ENCODE assay signal across 10 cellular contexts in genomic region chr1:47931395-47931794, GRCh38.
DNase-seq lines count a peak whose midpoint lies in the region; ATAC-seq and TF ChIP-seq lines count a peak whose summit lies in the region.
"Had no signal": no experiment of that assay in that cellular context is flagged by ENCODE, and none has a peak within 500 bp of the region (broad histone marks: within the 10 kb centered on the region; RNA-seq: fewer than 3 reads in every experiment).

No MANE protein-coding gene starts in this region.

- no peak for TF ChIP-seq EP300 in SK-N-SH (IDR thresholded peaks at IDR 0.05; ENCODE audit: borderline replicate concordance in 1 of 2, low read depth in 1 of 2, low read length in 1 of 2)
- TF ChIP-seq EP300 in sigmoid colon (IDR thresholded peaks at IDR 0.05), result no peak

- H3K27me3 ChIP-seq in SK-N-SH (ENCODE audit: insufficient read depth) (no peaks in the 10 kb centered on the region), thoracic aorta (replicated peaks; ENCODE audit: insufficient read depth) (no peaks in the 10 kb centered on the region), sigmoid colon (no peaks in the 10 kb centered on the region)

- H3K4me1 ChIP-seq in SK-N-SH (ENCODE audit: control insufficient read depth in 1 of 2, insufficient read depth in 2 of 2, low read depth in 1 of 2, low read length in 1 of 2), result peaks cover 0 to 24% of the 10 kb centered on the region in 2 experiments; a peak in 1 of 4 replicates
- H3K4me1 ChIP-seq in thoracic aorta (ENCODE audit: control insufficient read depth in 1 of 2, low read depth in 2 of 2), result peaks cover 20 to 21% of the 10 kb centered on the region in 2 donors
- peaks cover 0 to 12% (median 3%) of the 10 kb centered on the region in 4 donors for H3K4me1 ChIP-seq in sigmoid colon

- H3K9ac ChIP-seq in SK-N-SH, result no peak overlapping the region

- peaks cover 40% of the 10 kb centered on the region for H3K27me3 Mint-ChIP-seq in chondrocyte (ENCODE audit: low read depth)

- DNase-seq in SK-N-SH, result no peak
- DNase-seq in NCI-H2196 treated with DMSO at 0.1 percent for 48 hours (lab: John Stamatoyannopoulos, UW; ENCODE audit: unreplicated experiment), result peak; percentile 7
- DNase-seq in chondrocyte (ENCODE audit: low spot score), result no peak
- no peak for DNase-seq in thoracic aorta (ENCODE audit: low spot score)
- DNase-seq in RWPE1 (ENCODE audit: low spot score), result no peak
- no peak for DNase-seq in stimulated activated CD4-positive, alpha-beta T cell treated with anti-CD3 and anti-CD28 coated beads, Interleukin-4, amount 100 ng/mL, for 4 hours
- no peak for DNase-seq in sigmoid colon
- DNase-seq: activated CD4-positive, alpha-beta T cell treated with anti-CD3 and anti-CD28 coated beads, Interleukin-2, amount 10 ng/mL, durations not matched to agents 7 days and 5 days; nucleus accumbens had no signal

- H3K79me2 ChIP-seq in SK-N-SH (ENCODE audit: insufficient read depth), result no peaks in the 10 kb centered on the region

- ATAC-seq in SK-N-SH treated with all-trans-retinoic acid at 6 μM for 48 hours (no peak), thoracic aorta (ENCODE audit: insufficient number of reproducible peaks, low FRiP score, low read depth) (no peak)

- H3K36me3 ChIP-seq in SK-N-SH (replicated peaks in 1 of 2; ENCODE audit: control insufficient read depth in 1 of 2, insufficient read depth in 2 of 2, low read length in 1 of 2) (no peaks in the 10 kb centered on the region), thoracic aorta (no peaks in the 10 kb centered on the region), sigmoid colon (no peaks in the 10 kb centered on the region)

- no peaks in the 10 kb centered on the region for H3K9me3 Mint-ChIP-seq in chondrocyte (ENCODE audit: low read depth)
- H3K9me3 Mint-ChIP-seq: activated CD4-positive, alpha-beta T cell treated with anti-CD3 and anti-CD28 coated beads, Interleukin-2, amount 10 ng/mL, durations not matched to agents 7 days and 5 days had no signal

- H3K4me1 Mint-ChIP-seq in chondrocyte (ENCODE audit: low read depth), result peaks cover 5% of the 10 kb centered on the region
- H3K4me1 Mint-ChIP-seq: activated CD4-positive, alpha-beta T cell treated with anti-CD3 and anti-CD28 coated beads, Interleukin-2, amount 10 ng/mL, durations not matched to agents 7 days and 5 days had no signal

- no peaks in the 10 kb centered on the region for H4K20me1 ChIP-seq in SK-N-SH (ENCODE audit: insufficient read depth)

- peak; percentile 40 for TF ChIP-seq RAD21 in SK-N-SH (IDR thresholded peaks at IDR 0.05; ENCODE audit: low read length)

- H3K27ac Mint-ChIP-seq in chondrocyte (ENCODE audit: unreplicated experiment), result no peak overlapping the region
- H3K27ac Mint-ChIP-seq: activated CD4-positive, alpha-beta T cell treated with anti-CD3 and anti-CD28 coated beads, Interleukin-2, amount 10 ng/mL, durations not matched to agents 7 days and 5 days had no signal

- intact Hi-C loops in sigmoid colon (cut with DNase I), result no loop called here

- H3K9me2 ChIP-seq in SK-N-SH, result no peaks in the 10 kb centered on the region

- H3K4me3 Mint-ChIP-seq in chondrocyte (ENCODE audit: unreplicated experiment), result no peak overlapping the region
- H3K4me3 Mint-ChIP-seq: activated CD4-positive, alpha-beta T cell treated with anti-CD3 and anti-CD28 coated beads, Interleukin-2, amount 10 ng/mL, durations not matched to agents 7 days and 5 days had no signal

- no peaks in the 10 kb centered on the region for H3K9me3 ChIP-seq in SK-N-SH
- H3K9me3 ChIP-seq in thoracic aorta, result no peaks in the 10 kb centered on the region
- H3K9me3 ChIP-seq in sigmoid colon, result no peaks in the 10 kb centered on the region

- peak; percentile 22; the same call in 1 of the 2 replicates for TF ChIP-seq CTCF in SK-N-SH (IDR thresholded peaks at IDR 0.05)
- peak; percentile 53 for TF ChIP-seq CTCF in chondrocyte (IDR thresholded peaks at IDR 0.05)
- peak; percentile 40 for TF ChIP-seq CTCF in thoracic aorta (IDR thresholded peaks at IDR 0.05)
- TF ChIP-seq CTCF in RWPE1 (conservative IDR thresholded peaks at IDR 0.05; ENCODE audit: low read depth), result no peak
- TF ChIP-seq CTCF in sigmoid colon (IDR thresholded peaks at IDR 0.05), result no peak

- WGBS in SK-N-SH (ENCODE audit: low lambda C conversion rate), result 46% methylated on average over 3 of the region's 5 CpGs
- WGBS in sigmoid colon, 2 donors, result 49 to 68% methylated on average over 5 of the region's 5 CpGs

- CTCF ChIA-PET in SK-N-SH (lab: Yijun Ruan, JAX), result interaction anchor here (1.6 to 2.2 kb wide), 2 partner anchors 67 to 193 kb away, joined by 3 to 5 read pairs; no protein-coding TSS in a partner anchor
- CTCF ChIA-PET in RWPE1 (lab: Yijun Ruan, JAX), result interaction anchor here (0.5 to 1.0 kb wide), 3 partner anchors 88 to 194 kb away, joined by 4 to 5 read pairs (median 5); no protein-coding TSS in a partner anchor

- H3K27ac ChIP-seq in SK-N-SH (ENCODE audit: low read depth in 2 of 2, low read length in 1 of 2) (no peak overlapping the region), thoracic aorta (no peak overlapping the region), RWPE1 (no peak overlapping the region), sigmoid colon (no peak overlapping the region)

- no peaks in the 10 kb centered on the region for H3F3A ChIP-seq in SK-N-SH (replicated peaks; ENCODE audit: insufficient read depth)

- H2AFZ ChIP-seq in SK-N-SH (ENCODE audit: low read depth), result no peak overlapping the region

- no peaks in the 10 kb centered on the region for H3K36me3 Mint-ChIP-seq in chondrocyte (ENCODE audit: low read depth)

- H3K4me3 ChIP-seq in SK-N-SH (ENCODE audit: low read depth in 2 of 2, low read length in 1 of 2) (no peak overlapping the region), thoracic aorta (no peak overlapping the region), sigmoid colon (no peak overlapping the region)

- POLR2A ChIA-PET in SK-N-SH (lab: Yijun Ruan, JAX), result no interaction called here
- POLR2A ChIA-PET in RWPE1 (lab: Yijun Ruan, JAX; ENCODE audit: low non-redundant PET), result no interaction called here

- no peak overlapping the region for H3K4me2 ChIP-seq in SK-N-SH

- no peak for TF ChIP-seq POLR2A in sigmoid colon (IDR thresholded peaks at IDR 0.05)

TF ChIP-seq in SK-N-SH, 30 proteins besides CTCF, POLR2A, EP300 and RAD21:
- TF ChIP-seq, protein P1, sequence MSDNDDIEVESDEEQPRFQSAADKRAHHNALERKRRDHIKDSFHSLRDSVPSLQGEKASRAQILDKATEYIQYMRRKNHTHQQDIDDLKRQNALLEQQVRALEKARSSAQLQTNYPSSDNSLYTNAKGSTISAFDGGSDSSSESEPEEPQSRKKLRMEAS (IDR thresholded peaks at IDR 0.05; ENCODE audit: low read depth), result no peak
- TF ChIP-seq RXRA (IDR thresholded peaks at IDR 0.05; ENCODE audit: borderline replicate concordance, low read depth) (no peak), GABPA (IDR thresholded peaks at IDR 0.05; ENCODE audit: low read depth) (no peak), RCOR1 (IDR thresholded peaks at IDR 0.05; ENCODE audit: low read length) (no peak), EZH2phosphoT487 (IDR thresholded peaks at IDR 0.05; ENCODE audit: borderline replicate concordance, low read depth) (no peak), CHD2 (IDR thresholded peaks at IDR 0.05; ENCODE audit: low read length, partially characterized antibody) (no peak)

TF ChIP-seq in SK-N-SH treated with all-trans-retinoic acid at 6 μM for 48 hours, 23 proteins besides CTCF, POLR2A, EP300 and RAD21 (continues in another document):
- TF ChIP-seq, protein P2, sequence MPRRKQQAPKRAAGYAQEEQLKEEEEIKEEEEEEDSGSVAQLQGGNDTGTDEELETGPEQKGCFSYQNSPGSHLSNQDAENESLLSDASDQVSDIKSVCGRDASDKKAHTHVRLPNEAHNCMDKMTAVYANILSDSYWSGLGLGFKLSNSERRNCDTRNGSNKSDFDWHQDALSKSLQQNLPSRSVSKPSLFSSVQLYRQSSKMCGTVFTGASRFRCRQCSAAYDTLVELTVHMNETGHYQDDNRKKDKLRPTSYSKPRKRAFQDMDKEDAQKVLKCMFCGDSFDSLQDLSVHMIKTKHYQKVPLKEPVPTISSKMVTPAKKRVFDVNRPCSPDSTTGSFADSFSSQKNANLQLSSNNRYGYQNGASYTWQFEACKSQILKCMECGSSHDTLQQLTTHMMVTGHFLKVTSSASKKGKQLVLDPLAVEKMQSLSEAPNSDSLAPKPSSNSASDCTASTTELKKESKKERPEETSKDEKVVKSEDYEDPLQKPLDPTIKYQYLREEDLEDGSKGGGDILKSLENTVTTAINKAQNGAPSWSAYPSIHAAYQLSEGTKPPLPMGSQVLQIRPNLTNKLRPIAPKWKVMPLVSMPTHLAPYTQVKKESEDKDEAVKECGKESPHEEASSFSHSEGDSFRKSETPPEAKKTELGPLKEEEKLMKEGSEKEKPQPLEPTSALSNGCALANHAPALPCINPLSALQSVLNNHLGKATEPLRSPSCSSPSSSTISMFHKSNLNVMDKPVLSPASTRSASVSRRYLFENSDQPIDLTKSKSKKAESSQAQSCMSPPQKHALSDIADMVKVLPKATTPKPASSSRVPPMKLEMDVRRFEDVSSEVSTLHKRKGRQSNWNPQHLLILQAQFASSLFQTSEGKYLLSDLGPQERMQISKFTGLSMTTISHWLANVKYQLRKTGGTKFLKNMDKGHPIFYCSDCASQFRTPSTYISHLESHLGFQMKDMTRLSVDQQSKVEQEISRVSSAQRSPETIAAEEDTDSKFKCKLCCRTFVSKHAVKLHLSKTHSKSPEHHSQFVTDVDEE (CRISPR knock-in tag; IDR thresholded peaks at IDR 0.05), result no peak
- no peak for TF ChIP-seq ZC3H10 (CRISPR knock-in tag; IDR thresholded peaks at IDR 0.05)
- no peak for TF ChIP-seq ZFP3 (CRISPR knock-in tag; IDR thresholded peaks at IDR 0.05)
- TF ChIP-seq PPARA (CRISPR knock-in tag; IDR thresholded peaks at IDR 0.05; ENCODE audit: borderline replicate concordance), result no peak
- TF ChIP-seq ARNTL (CRISPR knock-in tag; IDR thresholded peaks at IDR 0.05; ENCODE audit: borderline replicate concordance, low read depth), result no peak
- no peak for TF ChIP-seq ZNF8 (CRISPR knock-in tag; IDR thresholded peaks at IDR 0.05)
- TF ChIP-seq, protein P3, sequence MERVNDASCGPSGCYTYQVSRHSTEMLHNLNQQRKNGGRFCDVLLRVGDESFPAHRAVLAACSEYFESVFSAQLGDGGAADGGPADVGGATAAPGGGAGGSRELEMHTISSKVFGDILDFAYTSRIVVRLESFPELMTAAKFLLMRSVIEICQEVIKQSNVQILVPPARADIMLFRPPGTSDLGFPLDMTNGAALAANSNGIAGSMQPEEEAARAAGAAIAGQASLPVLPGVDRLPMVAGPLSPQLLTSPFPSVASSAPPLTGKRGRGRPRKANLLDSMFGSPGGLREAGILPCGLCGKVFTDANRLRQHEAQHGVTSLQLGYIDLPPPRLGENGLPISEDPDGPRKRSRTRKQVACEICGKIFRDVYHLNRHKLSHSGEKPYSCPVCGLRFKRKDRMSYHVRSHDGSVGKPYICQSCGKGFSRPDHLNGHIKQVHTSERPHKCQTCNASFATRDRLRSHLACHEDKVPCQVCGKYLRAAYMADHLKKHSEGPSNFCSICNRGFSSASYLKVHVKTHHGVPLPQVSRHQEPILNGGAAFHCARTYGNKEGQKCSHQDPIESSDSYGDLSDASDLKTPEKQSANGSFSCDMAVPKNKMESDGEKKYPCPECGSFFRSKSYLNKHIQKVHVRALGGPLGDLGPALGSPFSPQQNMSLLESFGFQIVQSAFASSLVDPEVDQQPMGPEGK (CRISPR knock-in tag; IDR thresholded peaks at IDR 0.05; ENCODE audit: borderline replicate concordance), result no peak
- TF ChIP-seq TCF4 (CRISPR knock-in tag; IDR thresholded peaks at IDR 0.05; ENCODE audit: borderline replicate concordance), result no peak

Comparison
In these comparisons a context has a peak if more than half of its experiments do, and no peak if none do; other contexts are left out.
1. CTCF ChIP-seq: peak in SK-N-SH (single experiment), chondrocyte (single experiment) and thoracic aorta (single experiment); none in RWPE1 (single experiment) and sigmoid colon (0 of 4).